In genomic region chr13:98575876-98576214, GRCh38 we compare ENCODE assay signal across 8 cellular contexts. TPM values are rescaled to one million over a fixed set of nuclear protein-coding genes. Genes with fewer than 3 reads are reported as not detected.
A peak's percentile ranks its signal among the peaks of the same experiment; 100 is the strongest.
DNase-seq lines count a peak whose midpoint lies in the region; ATAC-seq and TF ChIP-seq lines count a peak whose summit lies in the region.

No MANE protein-coding gene starts in this region.

- H3K36me3 Mint-ChIP-seq in activated CD8-positive, alpha-beta memory T cell treated with anti-CD3 and anti-CD28 coated beads, Interleukin-2, amount 10 ng/mL, durations not matched to agents 7 days and 5 days = peaks cover 21% of the 10 kb centered on the region

- no peaks in the 10 kb centered on the region for H3K27me3 ChIP-seq in adipocyte (replicated peaks; ENCODE audit: control insufficient read depth, insufficient read depth, low read length)
- H3K27me3 ChIP-seq in left lung = no peaks in the 10 kb centered on the region
- no peaks in the 10 kb centered on the region for H3K27me3 ChIP-seq in thymus (ENCODE audit: control insufficient read depth, insufficient read depth)

- H3K36me3 ChIP-seq in adipocyte (ENCODE audit: control insufficient read depth, insufficient read depth, low read length, severe bottlenecking) = no peaks in the 10 kb centered on the region
- H3K36me3 ChIP-seq in left lung = no peaks in the 10 kb centered on the region
- H3K36me3 ChIP-seq in thymus (ENCODE audit: control insufficient read depth, insufficient read depth) = no peaks in the 10 kb centered on the region

- H3K27ac Mint-ChIP-seq in activated CD8-positive, alpha-beta memory T cell treated with anti-CD3 and anti-CD28 coated beads, Interleukin-2, amount 10 ng/mL, durations not matched to agents 7 days and 5 days = peak overlapping the region; percentile 93

- ATAC-seq in activated CD8-positive, alpha-beta memory T cell treated with anti-CD3 and anti-CD28 coated beads, Interleukin-2, amount 10 ng/mL, durations not matched to agents 7 days and 5 days = no peak
- ATAC-seq in left lung = no peak
- ATAC-seq in HG03135 (IDR thresholded peaks at IDR 0.05; ENCODE audit: unreplicated experiment) = no peak
- ATAC-seq in GM18907 (IDR thresholded peaks at IDR 0.05; ENCODE audit: unreplicated experiment) = no peak
- no peak for ATAC-seq in HG03378 (IDR thresholded peaks at IDR 0.05; ENCODE audit: unreplicated experiment)

- no peak for DNase-seq in activated CD8-positive, alpha-beta memory T cell treated with anti-CD3 and anti-CD28 coated beads, Interleukin-2, amount 10 ng/mL, durations not matched to agents 7 days and 5 days
- DNase-seq in activated CD8-positive, alpha-beta memory T cell treated with anti-CD3 and anti-CD28 coated beads, Interleukin-2, amount 50 U/mL, for 48 hours = no peak
- DNase-seq in adipocyte (ENCODE audit: low read depth) = no peak
- DNase-seq in left lung = no peak

- H3K9me3 Mint-ChIP-seq in activated CD8-positive, alpha-beta memory T cell treated with anti-CD3 and anti-CD28 coated beads, Interleukin-2, amount 10 ng/mL, durations not matched to agents 7 days and 5 days (ENCODE audit: low read depth) = no peaks in the 10 kb centered on the region

- H3K4me1 Mint-ChIP-seq in activated CD8-positive, alpha-beta memory T cell treated with anti-CD3 and anti-CD28 coated beads, Interleukin-2, amount 10 ng/mL, durations not matched to agents 7 days and 5 days = peaks cover 53% of the 10 kb centered on the region

- CTCF ChIA-PET in activated CD8-positive, alpha-beta memory T cell treated with anti-CD3 and anti-CD28 coated beads, Interleukin-2, amount 10 ng/mL, durations not matched to agents 7 days and 5 days (lab: Charles Lee) = interaction anchor here (1.0 to 1.5 kb wide), 4 partner anchors 19 to 133 kb away, joined by 3 to 5 read pairs (median 4); no protein-coding TSS in a partner anchor

- intact Hi-C loops in left lung (cut with DNase I) = loop anchor here in 1 of 2 donors (10.0 kb wide), 1 partner anchor 101 kb away; no protein-coding TSS in a partner anchor

- peaks cover 47% of the 10 kb centered on the region for H3K4me1 ChIP-seq in adipocyte (ENCODE audit: control insufficient read depth, insufficient read depth, low read length)
- peaks cover 34 to 57% of the 10 kb centered on the region in 2 donors for H3K4me1 ChIP-seq in left lung
- H3K4me1 ChIP-seq in thymus (ENCODE audit: control insufficient read depth, insufficient read depth, low read length) = peaks cover 27% of the 10 kb centered on the region

- WGBS in thymus = under 1% methylated on average over 17 of the region's 17 CpGs

- H3K4me3 Mint-ChIP-seq in activated CD8-positive, alpha-beta memory T cell treated with anti-CD3 and anti-CD28 coated beads, Interleukin-2, amount 10 ng/mL, durations not matched to agents 7 days and 5 days = peak overlapping the region; percentile 91

- no peaks in the 10 kb centered on the region for H3K27me3 Mint-ChIP-seq in activated CD8-positive, alpha-beta memory T cell treated with anti-CD3 and anti-CD28 coated beads, Interleukin-2, amount 10 ng/mL, durations not matched to agents 7 days and 5 days

- H3K27ac ChIP-seq in left lung (peak overlapping the region; percentile 91 to 92), thymus (ENCODE audit: low read depth) (peak overlapping the region; percentile 93)

- no peaks in the 10 kb centered on the region for H3K9me3 ChIP-seq in adipocyte (ENCODE audit: control insufficient read depth, low read length)
- no peaks in the 10 kb centered on the region for H3K9me3 ChIP-seq in left lung
- H3K9me3 ChIP-seq in thymus (ENCODE audit: control insufficient read depth) = peaks cover 1% of the 10 kb centered on the region

- TF ChIP-seq CTCF in left lung (IDR thresholded peaks at IDR 0.05) = no peak

- H3K9ac ChIP-seq in adipocyte (ENCODE audit: low read length) = peak overlapping the region; percentile 89

- peak overlapping the region; percentile 92 for H3K4me3 ChIP-seq in adipocyte (ENCODE audit: low read length)
- peak overlapping the region; percentile 89 to 90 for H3K4me3 ChIP-seq in left lung
- peak overlapping the region; percentile 97 for H3K4me3 ChIP-seq in thymus (ENCODE audit: low read length)

RNA-seq across cellular contexts. Expression of gene STK24, which starts 1.1 kb away (rescaled TPM):
- 100 to 1,000 TPM; 134 to 148 TPM for total RNA-seq in activated CD8-positive, alpha-beta memory T cell treated with anti-CD3 and anti-CD28 coated beads, Interleukin-2, amount 10 ng/mL, durations not matched to agents 7 days and 5 days
- 10 to 100 TPM; 81.5 to 84.0 TPM for total RNA-seq in left lung
- polyA plus RNA-seq in thymus = 62.4 TPM
